In the genomic region with DNA sequence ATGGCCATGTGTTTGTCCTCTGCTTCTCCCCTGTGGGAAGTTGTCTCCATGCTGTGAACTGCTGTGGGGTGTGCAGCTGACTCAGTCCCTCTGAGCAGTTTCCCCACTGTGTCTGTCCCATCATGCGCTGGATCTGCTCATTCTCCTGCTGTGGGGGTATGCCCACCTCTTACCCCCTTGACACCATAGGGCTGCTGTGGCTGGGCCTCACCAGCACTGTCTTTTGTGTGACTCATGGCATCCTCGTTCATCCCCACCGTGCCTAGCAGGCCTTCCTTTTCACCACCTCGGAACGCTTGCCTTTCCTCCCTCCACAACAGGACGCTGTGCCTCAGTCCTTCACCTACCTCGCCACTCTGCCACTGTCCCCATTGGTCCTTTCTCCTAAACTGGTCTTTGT, we compare ENCODE assay signal across 17 cellular contexts. TPM values are rescaled to one million over a fixed set of nuclear protein-coding genes. Genes with fewer than 3 reads are reported as not detected.
DNase-seq lines count a peak whose midpoint lies in the region; ATAC-seq and TF ChIP-seq lines count a peak whose summit lies in the region.
"Had no signal": no experiment of that assay in that cellular context is flagged by ENCODE, and none has a peak within 500 bp of the region (broad histone marks: within the 10 kb centered on the region; RNA-seq: fewer than 3 reads in every experiment).

No MANE protein-coding gene starts in this region.

- peak; percentile 22 for ATAC-seq in activated CD8-positive, alpha-beta T cell treated with anti-CD3 and anti-CD28 coated beads for 36 hours
- ATAC-seq in stimulated activated effector memory CD8-positive, alpha-beta T cell treated with anti-CD3 and anti-CD28 coated beads, Interleukin-12 subunit alpha, Interleukin-12 subunit beta, amount 100 ng/mL, for 72 hours = no peak
- ATAC-seq: body of pancreas, left lobe of liver had no signal

- H3K27ac Mint-ChIP-seq in activated naive CD4-positive, alpha-beta T cell treated with anti-CD3 and anti-CD28 coated beads for 36 hours = peak overlapping the region; percentile 79
- H3K27ac Mint-ChIP-seq in activated CD8-positive, alpha-beta T cell treated with anti-CD3 and anti-CD28 coated beads for 36 hours = peak overlapping the region; percentile 77
- H3K27ac Mint-ChIP-seq in stimulated activated effector memory CD8-positive, alpha-beta T cell treated with anti-CD3 and anti-CD28 coated beads, Interleukin-12 subunit alpha, Interleukin-12 subunit beta, amount 100 ng/mL, for 72 hours = peak overlapping the region; percentile 35
- H3K27ac Mint-ChIP-seq in neural progenitor cell = no peak overlapping the region
- H3K27ac Mint-ChIP-seq in Caco-2 (ENCODE audit: unreplicated experiment) = no peak overlapping the region

- H3K36me3 ChIP-seq in effector memory CD4-positive, alpha-beta T cell (ENCODE audit: control insufficient read depth, insufficient read depth, low read length) = no peaks in the 10 kb centered on the region
- H3K36me3 ChIP-seq in neural progenitor cell = peaks cover 6% of the 10 kb centered on the region
- no peaks in the 10 kb centered on the region for H3K36me3 ChIP-seq in Caco-2 (ENCODE audit: control insufficient read depth, insufficient read depth, low read length)
- H3K36me3 ChIP-seq: transverse colon had no signal

- peaks cover 54% of the 10 kb centered on the region for H3K4me1 Mint-ChIP-seq in activated naive CD4-positive, alpha-beta T cell treated with anti-CD3 and anti-CD28 coated beads for 36 hours (ENCODE audit: low read depth)
- peaks cover 51% of the 10 kb centered on the region for H3K4me1 Mint-ChIP-seq in activated CD8-positive, alpha-beta T cell treated with anti-CD3 and anti-CD28 coated beads for 36 hours (ENCODE audit: low read depth)
- H3K4me1 Mint-ChIP-seq in stimulated activated effector memory CD8-positive, alpha-beta T cell treated with anti-CD3 and anti-CD28 coated beads, Interleukin-12 subunit alpha, Interleukin-12 subunit beta, amount 100 ng/mL, for 72 hours = peaks cover 51% of the 10 kb centered on the region
- peaks cover 5% of the 10 kb centered on the region for H3K4me1 Mint-ChIP-seq in neural progenitor cell
- no peaks in the 10 kb centered on the region for H3K4me1 Mint-ChIP-seq in Caco-2 (ENCODE audit: low read depth, unreplicated experiment)

- POLR2A ChIA-PET in activated CD8-positive, alpha-beta T cell treated with anti-CD3 and anti-CD28 coated beads for 36 hours (lab: Charles Lee) = interaction anchor here (0.9 kb wide), 1 partner anchor 92 kb away, joined by 3 read pairs; no protein-coding TSS in a partner anchor
- POLR2A ChIA-PET in Caco-2 (lab: Charles Lee) = no interaction called here

- H3K36me3 Mint-ChIP-seq in activated naive CD4-positive, alpha-beta T cell treated with anti-CD3 and anti-CD28 coated beads for 36 hours (ENCODE audit: low read depth) = no peaks in the 10 kb centered on the region
- H3K36me3 Mint-ChIP-seq in activated CD8-positive, alpha-beta T cell treated with anti-CD3 and anti-CD28 coated beads for 36 hours (ENCODE audit: low read depth) = peaks cover 3% of the 10 kb centered on the region
- no peaks in the 10 kb centered on the region for H3K36me3 Mint-ChIP-seq in stimulated activated effector memory CD8-positive, alpha-beta T cell treated with anti-CD3 and anti-CD28 coated beads, Interleukin-12 subunit alpha, Interleukin-12 subunit beta, amount 100 ng/mL, for 72 hours
- H3K36me3 Mint-ChIP-seq in neural progenitor cell = peaks cover 40% of the 10 kb centered on the region
- H3K36me3 Mint-ChIP-seq in Caco-2 (ENCODE audit: insufficient read depth, unreplicated experiment) = no peaks in the 10 kb centered on the region

- no peaks in the 10 kb centered on the region for H3K27me3 ChIP-seq in effector memory CD4-positive, alpha-beta T cell (replicated peaks; ENCODE audit: control insufficient read depth, insufficient read depth, low read length, poor library complexity, severe bottlenecking)
- H3K27me3 ChIP-seq in neural progenitor cell (no peaks in the 10 kb centered on the region), Caco-2 (replicated peaks; ENCODE audit: control insufficient read depth, insufficient read depth, low read length) (no peaks in the 10 kb centered on the region)
- H3K27me3 ChIP-seq: body of pancreas, transverse colon had no signal

- peaks cover 6% of the 10 kb centered on the region for H3F3A ChIP-seq in neural progenitor cell (ENCODE audit: low read depth)

- H3K9me3 Mint-ChIP-seq in activated naive CD4-positive, alpha-beta T cell treated with anti-CD3 and anti-CD28 coated beads for 36 hours = no peaks in the 10 kb centered on the region
- H3K9me3 Mint-ChIP-seq in activated CD8-positive, alpha-beta T cell treated with anti-CD3 and anti-CD28 coated beads for 36 hours = no peaks in the 10 kb centered on the region
- H3K9me3 Mint-ChIP-seq in stimulated activated effector memory CD8-positive, alpha-beta T cell treated with anti-CD3 and anti-CD28 coated beads, Interleukin-12 subunit alpha, Interleukin-12 subunit beta, amount 100 ng/mL, for 72 hours = no peaks in the 10 kb centered on the region
- H3K9me3 Mint-ChIP-seq in neural progenitor cell = no peaks in the 10 kb centered on the region
- no peaks in the 10 kb centered on the region for H3K9me3 Mint-ChIP-seq in Caco-2 (ENCODE audit: unreplicated experiment)

- no peak overlapping the region for H3K4me3 Mint-ChIP-seq in activated naive CD4-positive, alpha-beta T cell treated with anti-CD3 and anti-CD28 coated beads for 36 hours
- H3K4me3 Mint-ChIP-seq in activated CD8-positive, alpha-beta T cell treated with anti-CD3 and anti-CD28 coated beads for 36 hours = no peak overlapping the region
- no peak overlapping the region for H3K4me3 Mint-ChIP-seq in stimulated activated effector memory CD8-positive, alpha-beta T cell treated with anti-CD3 and anti-CD28 coated beads, Interleukin-12 subunit alpha, Interleukin-12 subunit beta, amount 100 ng/mL, for 72 hours
- H3K4me3 Mint-ChIP-seq in neural progenitor cell (no peak overlapping the region), Caco-2 (ENCODE audit: unreplicated experiment) (no peak overlapping the region)

- BruUV-seq in Caco-2 (replicated peaks; lab: Mats Ljungman, UMichigan) = no TSS peak

- no peak overlapping the region for H3K4me2 ChIP-seq in neural progenitor cell

- H2AFZ ChIP-seq in neural progenitor cell (replicated peaks) = no peak overlapping the region
- H2AFZ ChIP-seq: GM23248 had no signal

- H3K27ac ChIP-seq in effector memory CD4-positive, alpha-beta T cell (ENCODE audit: insufficient read depth, low read length, poor library complexity, severe bottlenecking) = peak overlapping the region; percentile 19
- no peak overlapping the region for H3K27ac ChIP-seq in neural progenitor cell
- H3K27ac ChIP-seq: body of pancreas, GM23248, SK-N-MC had no signal

- peaks cover 35% of the 10 kb centered on the region for H3K4me1 ChIP-seq in effector memory CD4-positive, alpha-beta T cell (ENCODE audit: control insufficient read depth, insufficient read depth, low read length, poor library complexity, severe bottlenecking)
- H3K4me1 ChIP-seq in neural progenitor cell = no peaks in the 10 kb centered on the region
- H3K4me1 ChIP-seq in Caco-2 = no peaks in the 10 kb centered on the region

- H3K79me2 ChIP-seq in neural progenitor cell (ENCODE audit: low read depth) = no peaks in the 10 kb centered on the region

- H4K20me1 ChIP-seq in neural progenitor cell (ENCODE audit: low read depth) = peaks cover 5% of the 10 kb centered on the region

- H3K4me3 ChIP-seq in effector memory CD4-positive, alpha-beta T cell (ENCODE audit: insufficient read depth, low read depth, low read length, poor library complexity, severe bottlenecking) = no peak overlapping the region
- H3K4me3 ChIP-seq in neural progenitor cell = no peak overlapping the region
- no peak overlapping the region for H3K4me3 ChIP-seq in Caco-2 (ENCODE audit: low read depth, low read length)
- H3K4me3 ChIP-seq: body of pancreas, GM23248, SK-N-MC, transverse colon had no signal

- no peaks in the 10 kb centered on the region for H3K27me3 Mint-ChIP-seq in activated naive CD4-positive, alpha-beta T cell treated with anti-CD3 and anti-CD28 coated beads for 36 hours (ENCODE audit: low read depth)
- H3K27me3 Mint-ChIP-seq in activated CD8-positive, alpha-beta T cell treated with anti-CD3 and anti-CD28 coated beads for 36 hours = no peaks in the 10 kb centered on the region
- no peaks in the 10 kb centered on the region for H3K27me3 Mint-ChIP-seq in neural progenitor cell (ENCODE audit: insufficient read depth, low read depth)
- H3K27me3 Mint-ChIP-seq in Caco-2 (ENCODE audit: insufficient read depth, unreplicated experiment) = no peaks in the 10 kb centered on the region

- no peak for TF ChIP-seq CTCF in activated CD8-positive, alpha-beta T cell treated with anti-CD3 and anti-CD28 coated beads for 36 hours (IDR thresholded peaks at IDR 0.05)
- TF ChIP-seq CTCF in neural progenitor cell (IDR thresholded peaks at IDR 0.05) (no peak), Caco-2 (IDR thresholded peaks at IDR 0.05; ENCODE audit: insufficient read depth in 1 of 2, low read depth in 1 of 2, low read length in 1 of 2, severe bottlenecking in 1 of 2, unreplicated experiment in 1 of 2) (no peak)

- no peak overlapping the region for H3K9ac ChIP-seq in neural progenitor cell
- H3K9ac ChIP-seq: GM23248 had no signal

- peak; percentile 18 for DNase-seq in activated naive CD4-positive, alpha-beta T cell treated with anti-CD3 and anti-CD28 coated beads for 36 hours
- no peak for DNase-seq in activated naive CD4-positive, alpha-beta T cell treated with Interleukin-2 at 50 U/mL for 16 hours
- peak; percentile 37 for DNase-seq in activated CD8-positive, alpha-beta T cell treated with anti-CD3 and anti-CD28 coated beads for 36 hours
- no peak for DNase-seq in effector memory CD4-positive, alpha-beta T cell
- DNase-seq in stimulated activated effector memory CD8-positive, alpha-beta T cell treated with anti-CD3 and anti-CD28 coated beads, Interleukin-12 subunit alpha, Interleukin-12 subunit beta, amount 100 ng/mL, for 72 hours (ENCODE audit: low spot score in 2 of 2) = no peak
- no peak for DNase-seq in putamen (ENCODE audit: low spot score)
- no peak for DNase-seq in neural progenitor cell (ENCODE audit: low spot score)
- DNase-seq in Caco-2 = no peak
- DNase-seq: body of pancreas, DMS 273 treated with DMSO at 0.1 percent for 48 hours, GM23248, NCI-H1930, NCI-H524, OCI-M1, transverse colon had no signal

- CTCF ChIA-PET in activated naive CD4-positive, alpha-beta T cell treated with anti-CD3 and anti-CD28 coated beads for 36 hours (lab: Charles Lee) = interaction anchor here (0.9 to 1.6 kb wide), 2 partner anchors 96 to 182 kb away, joined by 4 to 14 read pairs; partner anchors contain the start of gene SLAMF6
- CTCF ChIA-PET in activated CD8-positive, alpha-beta T cell treated with anti-CD3 and anti-CD28 coated beads for 36 hours (lab: Charles Lee) = interaction anchor here (2.2 to 4.9 kb wide), 2 partner anchors 43 to 181 kb away, joined by 11 to 74 read pairs; no protein-coding TSS in a partner anchor
- CTCF ChIA-PET in Caco-2 (lab: Charles Lee) = no interaction called here

- no peaks in the 10 kb centered on the region for H3K9me3 ChIP-seq in effector memory CD4-positive, alpha-beta T cell (ENCODE audit: control insufficient read depth, low read length)
- H3K9me3 ChIP-seq in neural progenitor cell (ENCODE audit: low read depth) (no peaks in the 10 kb centered on the region), Caco-2 (no peaks in the 10 kb centered on the region)
- H3K9me3 ChIP-seq: body of pancreas, transverse colon had no signal

- intact Hi-C loops in activated naive CD4-positive, alpha-beta T cell treated with anti-CD3 and anti-CD28 coated beads for 36 hours (cut with micrococcal nuclease) = loop anchor here (2.0 kb wide), 3 partner anchors 43 to 339 kb away; no protein-coding TSS in a partner anchor
- intact Hi-C loops in activated CD8-positive, alpha-beta T cell treated with anti-CD3 and anti-CD28 coated beads for 36 hours (cut with micrococcal nuclease) = loop anchor here (5.0 kb wide), 1 partner anchor 45 kb away; no protein-coding TSS in a partner anchor
- intact Hi-C loops in Caco-2 (cut with micrococcal nuclease; ENCODE audit: unreplicated experiment) = loop anchor here (1.0 to 5.0 kb wide), 4 partner anchors 65 to 403 kb away; no protein-coding TSS in a partner anchor

RNA-seq across cellular contexts. Expression of gene VANGL2, which starts 27.3 kb away (rescaled TPM):
- under 1 TPM in 1 of 2 experiments, not detected in 1; 0.27 TPM for total RNA-seq in activated naive CD4-positive, alpha-beta T cell treated with anti-CD3 and anti-CD28 coated beads for 36 hours
- under 1 TPM; 0.16 to 0.40 TPM for total RNA-seq in activated CD8-positive, alpha-beta T cell treated with anti-CD3 and anti-CD28 coated beads for 36 hours
- total RNA-seq in neural progenitor cell (ENCODE audit: low replicate concordance) = 23.0 and 46.6 TPM in 2 replicates
- total RNA-seq in Caco-2 (2022) = 3.2 and 3.4 TPM in 2 replicates
- total RNA-seq: GM23248 had no signal

Comparison
In these comparisons a context has a peak if more than half of its experiments do, and no peak if none do; other contexts are left out.
1. DNase-seq: peak in activated naive CD4-positive, alpha-beta T cell treated with anti-CD3 and anti-CD28 coated beads for 36 hours (single experiment) and activated CD8-positive, alpha-beta T cell treated with anti-CD3 and anti-CD28 coated beads for 36 hours (single experiment); none in activated naive CD4-positive, alpha-beta T cell treated with Interleukin-2 at 50 U/mL for 16 hours (single experiment), effector memory CD4-positive, alpha-beta T cell (0 of 3), stimulated activated effector memory CD8-positive, alpha-beta T cell treated with anti-CD3 and anti-CD28 coated beads, Interleukin-12 subunit alpha, Interleukin-12 subunit beta, amount 100 ng/mL, for 72 hours (0 of 2), putamen (single experiment), neural progenitor cell (single experiment) and Caco-2 (0 of 2).
2. H3K27ac Mint-ChIP-seq: peak in activated naive CD4-positive, alpha-beta T cell treated with anti-CD3 and anti-CD28 coated beads for 36 hours (single experiment), activated CD8-positive, alpha-beta T cell treated with anti-CD3 and anti-CD28 coated beads for 36 hours (single experiment) and stimulated activated effector memory CD8-positive, alpha-beta T cell treated with anti-CD3 and anti-CD28 coated beads, Interleukin-12 subunit alpha, Interleukin-12 subunit beta, amount 100 ng/mL, for 72 hours (single experiment); none in neural progenitor cell (single experiment) and Caco-2 (single experiment).